32 cellular contexts compared by ENCODE assay signal in genomic region chr7:117800406-117800805, GRCh38.
DNase-seq lines count a peak whose midpoint lies in the region; ATAC-seq and TF ChIP-seq lines count a peak whose summit lies in the region.
"Had no signal": no experiment of that assay in that cellular context is flagged by ENCODE, and none has a peak within 500 bp of the region (broad histone marks: within the 10 kb centered on the region; RNA-seq: fewer than 3 reads in every experiment).

No MANE protein-coding gene starts in this region.

- H3K4me1 ChIP-seq in PC-3 (ENCODE audit: insufficient read depth, low read length), result no peaks in the 10 kb centered on the region
- H3K4me1 ChIP-seq: ascending aorta, left ventricle myocardium inferior, psoas muscle had no signal

- no peak overlapping the region for H3K4me3 Mint-ChIP-seq in nephron
- H3K4me3 Mint-ChIP-seq: activated CD4-positive, alpha-beta memory T cell treated with anti-CD3 and anti-CD28 coated beads for 36 hours; effector memory CD8-positive, alpha-beta T cell; T-helper 17 cell had no signal

- H3K9ac ChIP-seq in PC-3 (ENCODE audit: low read length), result no peak overlapping the region
- H3K9ac ChIP-seq: BLaER1 treated with 17β-estradiol and CSF1 and Interleukin-3, amounts not matched to agents 10 nM and 100 nM; SK-N-SH had no signal

- BruUV-seq in PC-3 (replicated peaks; lab: Mats Ljungman, UMichigan), result no TSS peak

- H3K79me2 ChIP-seq in PC-3 (ENCODE audit: low read length), result no peaks in the 10 kb centered on the region
- H3K79me2 ChIP-seq: hepatocyte had no signal

- CTCF ChIA-PET in PC-3 (lab: Charles Lee), result no interaction called here

- peak overlapping the region in 2 of 3 experiments; percentile 0 to 57 for H3K27ac Mint-ChIP-seq in nephron
- H3K27ac Mint-ChIP-seq: activated CD4-positive, alpha-beta memory T cell treated with anti-CD3 and anti-CD28 coated beads for 36 hours; activated naive CD4-positive, alpha-beta T cell treated with anti-CD3 and anti-CD28 coated beads, Interleukin-2, amount 50 U/mL, for 72 hours; activated T-helper 2 cell treated with anti-CD3 and anti-CD28 coated beads, Interferon-gamma antibody, Interleukin-2, Interleukin-4, amounts not matched to agents 10 μg/mL and 5 μg/mL and 100 μg/mL, durations not matched to agents 14 hours and 24 hours and 36 hours; effector memory CD8-positive, alpha-beta T cell; T-helper 17 cell had no signal

- H4K20me1 ChIP-seq in PC-3 (ENCODE audit: low read length), result no peaks in the 10 kb centered on the region
- H4K20me1 ChIP-seq: BLaER1 treated with 17β-estradiol and CSF1 and Interleukin-3, amounts not matched to agents 10 nM and 100 nM had no signal

- H3K27ac ChIP-seq in PC-3 (ENCODE audit: low read length), result no peak overlapping the region; the same call in 1 of the 2 replicates
- H3K27ac ChIP-seq: ascending aorta; BLaER1 treated with 17β-estradiol and CSF1 and Interleukin-3, amounts not matched to agents 10 nM and 100 nM; cardiac muscle cell; coronary artery; hepatocyte; left ventricle myocardium inferior; psoas muscle; thoracic aorta; uterus had no signal

- DNase-seq in PC-3, result peak; percentile 34
- DNase-seq in COLO829 (ENCODE audit: low spot score), result no peak
- DNase-seq in islet precursor cell, result no peak
- DNase-seq: activated CD4-positive, alpha-beta memory T cell treated with anti-CD3 and anti-CD28 coated beads for 36 hours; activated CD4-positive, CD25-positive, alpha-beta regulatory T cell treated with anti-CD3 and anti-CD28 coated beads, Interleukin-2, amount 50 U/mL, for 72 hours; activated CD8-positive, alpha-beta memory T cell treated with anti-CD3 and anti-CD28 coated beads, Interleukin-2, amount 50 U/mL, for 48 hours; Calu3; effector memory CD8-positive, alpha-beta T cell; foreskin melanocyte; left ventricle myocardium inferior; MV-4-11; NCI-H146; NCI-H524 treated with DMSO at 0.1 percent for 48 hours; psoas muscle; SK-N-SH; stimulated activated naive CD4-positive, alpha-beta T cell treated with Interleukin-2 at 50 U/mL for 16 hours; T-helper 17 cell; uterus had no signal

- POLR2A ChIA-PET in PC-3 (lab: Charles Lee; ENCODE audit: unreplicated experiment), result no interaction called here

- no peak overlapping the region for H2AFZ ChIP-seq in PC-3 (ENCODE audit: low read length)
- H2AFZ ChIP-seq: hepatocyte had no signal

- no peaks in the 10 kb centered on the region for H3K9me3 Mint-ChIP-seq in nephron
- H3K9me3 Mint-ChIP-seq: activated CD4-positive, alpha-beta memory T cell treated with anti-CD3 and anti-CD28 coated beads for 36 hours; activated naive CD4-positive, alpha-beta T cell treated with anti-CD3 and anti-CD28 coated beads, Interleukin-2, amount 50 U/mL, for 72 hours; activated T-helper 2 cell treated with anti-CD3 and anti-CD28 coated beads, Interferon-gamma antibody, Interleukin-2, Interleukin-4, amounts not matched to agents 10 μg/mL and 5 μg/mL and 100 μg/mL, durations not matched to agents 14 hours and 24 hours and 36 hours had no signal

- no peak for TF ChIP-seq CTCF in PC-3 (conservative IDR thresholded peaks at IDR 0.05; ENCODE audit: low read depth, low read length)
- no peak for TF ChIP-seq CTCF in nephron (IDR thresholded peaks at IDR 0.05; ENCODE audit: unreplicated experiment in 3 of 3)

- H3K4me3 ChIP-seq in PC-3 (ENCODE audit: low read length), result no peak overlapping the region
- H3K4me3 ChIP-seq: ascending aorta; BLaER1 treated with 17β-estradiol and CSF1 and Interleukin-3, amounts not matched to agents 10 nM and 100 nM; cardiac muscle cell; coronary artery; hepatocyte; left ventricle myocardium inferior; psoas muscle; thoracic aorta; uterus had no signal

- H3F3A ChIP-seq in PC-3 (ENCODE audit: low read length, unreplicated experiment), result no peaks in the 10 kb centered on the region

- peak; percentile 79 for ATAC-seq in GM18868 (IDR thresholded peaks at IDR 0.05; ENCODE audit: unreplicated experiment)
- ATAC-seq in HG02884 (IDR thresholded peaks at IDR 0.05; ENCODE audit: unreplicated experiment), result peak; percentile 63
- peak; percentile 75 for ATAC-seq in PC-3
- no peak for ATAC-seq in GM18873 (IDR thresholded peaks at IDR 0.05; ENCODE audit: low FRiP score, unreplicated experiment)
- ATAC-seq in HG03565 (IDR thresholded peaks at IDR 0.05; ENCODE audit: unreplicated experiment), result no peak
- ATAC-seq: activated naive CD4-positive, alpha-beta T cell treated with anti-CD3 and anti-CD28 coated beads, Interleukin-2, amount 50 U/mL, for 72 hours; effector memory CD8-positive, alpha-beta T cell; HepG2; psoas muscle; T-helper 17 cell had no signal

- peaks cover 6% of the 10 kb centered on the region for H3K36me3 Mint-ChIP-seq in nephron (ENCODE audit: low read depth)
- H3K36me3 Mint-ChIP-seq: activated CD4-positive, alpha-beta memory T cell treated with anti-CD3 and anti-CD28 coated beads for 36 hours; activated naive CD4-positive, alpha-beta T cell treated with anti-CD3 and anti-CD28 coated beads, Interleukin-2, amount 50 U/mL, for 72 hours had no signal

- no peaks in the 10 kb centered on the region for H3K36me3 ChIP-seq in PC-3 (ENCODE audit: low read depth, low read length)
- H3K36me3 ChIP-seq: ascending aorta; BLaER1 treated with 17β-estradiol and CSF1 and Interleukin-3, amounts not matched to agents 10 nM and 100 nM; cardiac muscle cell; left ventricle myocardium inferior; thoracic aorta; uterus had no signal

- no peaks in the 10 kb centered on the region for H3K9me3 ChIP-seq in PC-3 (ENCODE audit: low read length)
- H3K9me3 ChIP-seq: ascending aorta; BLaER1 treated with 17β-estradiol and CSF1 and Interleukin-3, amounts not matched to agents 10 nM and 100 nM; left ventricle myocardium inferior; psoas muscle; SK-N-SH; thoracic aorta; uterus had no signal

- H3K9me2 ChIP-seq in PC-3 (replicated peaks; ENCODE audit: low read length), result no peaks in the 10 kb centered on the region
- H3K9me2 ChIP-seq: SK-N-SH had no signal

- no peaks in the 10 kb centered on the region for H3K27me3 Mint-ChIP-seq in nephron (ENCODE audit: low read depth)
- H3K27me3 Mint-ChIP-seq: effector memory CD8-positive, alpha-beta T cell had no signal

- no peaks in the 10 kb centered on the region for H3K27me3 ChIP-seq in PC-3 (ENCODE audit: low read length)
- H3K27me3 ChIP-seq: ascending aorta; BLaER1 treated with 17β-estradiol and CSF1 and Interleukin-3, amounts not matched to agents 10 nM and 100 nM; cardiac muscle cell; hepatocyte; uterus had no signal

- intact Hi-C loops in PC-3 (cut with micrococcal nuclease), result loop anchor here (1.0 kb wide), 2 partner anchors 13 to 73 kb away; partner anchors contain the start of gene CTTNBP2

- H3K4me1 Mint-ChIP-seq in nephron, result no peaks in the 10 kb centered on the region
- H3K4me1 Mint-ChIP-seq: T-helper 17 cell had no signal

- peak overlapping the region; percentile 5; the same call in 1 of the 2 replicates for H3K4me2 ChIP-seq in PC-3 (ENCODE audit: low read length)
- H3K4me2 ChIP-seq: BLaER1 treated with 17β-estradiol and CSF1 and Interleukin-3, amounts not matched to agents 10 nM and 100 nM; hepatocyte; SK-N-SH had no signal

Comparison
In these comparisons a context has a peak if more than half of its experiments do, and no peak if none do; other contexts are left out.
1. ATAC-seq: peak in GM18868 (single experiment), HG02884 (single experiment) and PC-3 (single experiment); none in GM18873 (single experiment) and HG03565 (single experiment).